ENCODE assay signal across 9 cellular contexts in the genomic region with DNA sequence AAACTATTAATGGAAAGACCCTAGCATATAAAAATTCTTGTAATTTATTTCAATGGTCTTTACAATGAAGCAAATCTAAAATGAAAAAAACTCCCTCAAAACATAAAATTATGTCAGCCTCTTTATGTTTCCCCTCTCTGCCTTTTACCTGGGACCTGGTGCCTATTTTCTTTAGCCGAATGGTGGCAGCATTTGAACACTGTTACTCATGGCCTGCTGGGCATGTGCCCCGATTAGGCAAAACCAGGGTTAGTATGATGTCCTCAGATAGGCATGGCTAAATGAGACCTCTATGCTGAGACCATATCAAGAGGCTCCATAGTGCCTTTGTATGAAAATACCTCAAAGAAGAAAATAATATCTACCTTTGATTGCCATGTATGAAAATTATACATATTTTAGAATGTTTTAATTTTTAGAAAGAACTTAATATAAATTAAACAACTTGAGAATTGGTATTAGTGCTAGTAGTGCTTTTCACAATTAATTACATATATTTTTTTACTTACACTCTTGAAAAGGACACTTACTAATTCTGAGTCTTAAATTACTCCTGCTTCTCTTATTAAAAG. TPM values are rescaled to one million over a fixed set of nuclear protein-coding genes. Genes with fewer than 3 reads are reported as not detected.
DNase-seq lines count a peak whose midpoint lies in the region; ATAC-seq and TF ChIP-seq lines count a peak whose summit lies in the region.
"Had no signal": no experiment of that assay in that cellular context is flagged by ENCODE, and none has a peak within 500 bp of the region (broad histone marks: within the 10 kb centered on the region; RNA-seq: fewer than 3 reads in every experiment).

No MANE protein-coding gene starts in this region.

- DNase-seq in activated T-cell treated with anti-CD3 and anti-CD28 coated beads, Interleukin-2, amount 50 U/mL, for 72 hours, result peak; percentile 12 to 21
- DNase-seq in activated T-cell treated with anti-CD3 and anti-CD28 coated beads, Interleukin-2, amount 50 U/mL, for 48 hours, result no peak
- peak; percentile 30 for DNase-seq in NCI-H2107 treated with DMSO at 0.1 percent for 48 hours (lab: John Stamatoyannopoulos, UW; ENCODE audit: unreplicated experiment)
- DNase-seq in activated naive CD8-positive, alpha-beta T cell treated with anti-CD3 and anti-CD28 coated beads, Interleukin-2, amount 10 ng/mL, durations not matched to agents 7 days and 5 days, result no peak
- peak; percentile 38 for DNase-seq in medulla oblongata (ENCODE audit: extremely low spot score)
- DNase-seq in activated T-cell treated with anti-CD3 and anti-CD28 coated beads, Interleukin-2, amount 50 U/mL, for 1 hour, result no peak
- DNase-seq in effector memory CD8-positive, alpha-beta T cell, result no peak

- no peaks in the 10 kb centered on the region for H3K4me1 Mint-ChIP-seq in activated T-cell treated with anti-CD3 and anti-CD28 coated beads, Interleukin-2, amount 50 U/mL, for 72 hours (ENCODE audit: low read depth)
- no peaks in the 10 kb centered on the region for H3K4me1 Mint-ChIP-seq in activated naive CD8-positive, alpha-beta T cell treated with anti-CD3 and anti-CD28 coated beads, Interleukin-2, amount 10 ng/mL, durations not matched to agents 7 days and 5 days
- no peaks in the 10 kb centered on the region for H3K4me1 Mint-ChIP-seq in effector memory CD8-positive, alpha-beta T cell (ENCODE audit: low read depth in 2 of 2)

- POLR2A ChIA-PET in HEK293 (lab: Yijun Ruan, JAX), result no interaction called here
- POLR2A ChIA-PET in activated naive CD8-positive, alpha-beta T cell treated with anti-CD3 and anti-CD28 coated beads, Interleukin-2, amount 10 ng/mL, durations not matched to agents 7 days and 5 days (lab: Charles Lee), result no interaction called here

- no peak overlapping the region for H3K4me3 Mint-ChIP-seq in activated T-cell treated with anti-CD3 and anti-CD28 coated beads, Interleukin-2, amount 50 U/mL, for 72 hours
- no peak overlapping the region for H3K4me3 Mint-ChIP-seq in activated naive CD8-positive, alpha-beta T cell treated with anti-CD3 and anti-CD28 coated beads, Interleukin-2, amount 10 ng/mL, durations not matched to agents 7 days and 5 days
- no peak overlapping the region for H3K4me3 Mint-ChIP-seq in effector memory CD8-positive, alpha-beta T cell
- H3K4me3 Mint-ChIP-seq: activated naive CD8-positive, alpha-beta T cell had no signal

- H3K4me1 ChIP-seq in HEK293 (ENCODE audit: control insufficient read depth, insufficient read depth, low read length), result no peaks in the 10 kb centered on the region

- CTCF ChIA-PET in HEK293 (lab: Yijun Ruan, JAX), result interaction anchor here (0.7 to 2.1 kb wide), 9 partner anchors 11 to 135 kb away, joined by 3 to 19 read pairs (median 4); no protein-coding TSS in a partner anchor

- no peak overlapping the region for H3K27ac Mint-ChIP-seq in activated T-cell treated with anti-CD3 and anti-CD28 coated beads, Interleukin-2, amount 50 U/mL, for 72 hours
- H3K27ac Mint-ChIP-seq in activated naive CD8-positive, alpha-beta T cell treated with anti-CD3 and anti-CD28 coated beads, Interleukin-2, amount 10 ng/mL, durations not matched to agents 7 days and 5 days, result no peak overlapping the region
- no peak overlapping the region for H3K27ac Mint-ChIP-seq in effector memory CD8-positive, alpha-beta T cell
- H3K27ac Mint-ChIP-seq: activated naive CD8-positive, alpha-beta T cell had no signal

- ATAC-seq in activated T-cell treated with anti-CD3 and anti-CD28 coated beads, Interleukin-2, amount 50 U/mL, for 72 hours (replicated peaks in 1 of 2), result peak; percentile 49 to 59
- peak; percentile 52 for ATAC-seq in activated naive CD8-positive, alpha-beta T cell treated with anti-CD3 and anti-CD28 coated beads, Interleukin-2, amount 10 ng/mL, durations not matched to agents 7 days and 5 days (ENCODE audit: low read depth)
- no peak for ATAC-seq in effector memory CD8-positive, alpha-beta T cell (replicated peaks)

- H3K27ac ChIP-seq in HEK293 (ENCODE audit: extremely low read depth, low read depth, low read length), result no peak overlapping the region

- no peaks in the 10 kb centered on the region for H3K36me3 Mint-ChIP-seq in activated T-cell treated with anti-CD3 and anti-CD28 coated beads, Interleukin-2, amount 50 U/mL, for 72 hours (ENCODE audit: insufficient read depth in 2 of 2)
- no peaks in the 10 kb centered on the region for H3K36me3 Mint-ChIP-seq in activated naive CD8-positive, alpha-beta T cell treated with anti-CD3 and anti-CD28 coated beads, Interleukin-2, amount 10 ng/mL, durations not matched to agents 7 days and 5 days
- H3K36me3 Mint-ChIP-seq in effector memory CD8-positive, alpha-beta T cell (ENCODE audit: insufficient read depth), result no peaks in the 10 kb centered on the region
- H3K36me3 Mint-ChIP-seq: activated naive CD8-positive, alpha-beta T cell had no signal

- no peak overlapping the region for H3K4me3 ChIP-seq in HEK293 (ENCODE audit: low read depth, low read length)

- H3K9me3 Mint-ChIP-seq in activated T-cell treated with anti-CD3 and anti-CD28 coated beads, Interleukin-2, amount 50 U/mL, for 72 hours, result no peaks in the 10 kb centered on the region
- no peaks in the 10 kb centered on the region for H3K9me3 Mint-ChIP-seq in activated naive CD8-positive, alpha-beta T cell treated with anti-CD3 and anti-CD28 coated beads, Interleukin-2, amount 10 ng/mL, durations not matched to agents 7 days and 5 days
- H3K9me3 Mint-ChIP-seq in effector memory CD8-positive, alpha-beta T cell, result no peaks in the 10 kb centered on the region

- H3K27me3 Mint-ChIP-seq in activated T-cell treated with anti-CD3 and anti-CD28 coated beads, Interleukin-2, amount 50 U/mL, for 72 hours (ENCODE audit: low read depth), result peaks cover 24% of the 10 kb centered on the region
- H3K27me3 Mint-ChIP-seq in activated naive CD8-positive, alpha-beta T cell treated with anti-CD3 and anti-CD28 coated beads, Interleukin-2, amount 10 ng/mL, durations not matched to agents 7 days and 5 days, result peaks cover 8% of the 10 kb centered on the region
- H3K27me3 Mint-ChIP-seq in effector memory CD8-positive, alpha-beta T cell, result peaks cover 26 to 54% of the 10 kb centered on the region in 2 donors

- no peaks in the 10 kb centered on the region for H3K9me3 ChIP-seq in HEK293 (ENCODE audit: control insufficient read depth, insufficient read depth, low read depth, low read length)

- no peaks in the 10 kb centered on the region for H3K36me3 ChIP-seq in HEK293 (ENCODE audit: control insufficient read depth in 2 of 2, insufficient read depth in 1 of 2, low read length in 2 of 2)

- TF ChIP-seq CTCF in HEK293 (tag by site-specific recombination; IDR thresholded peaks at IDR 0.05), result peak; percentile 29; the same call in 1 of the 2 replicates

TF ChIP-seq in HEK293, 187 proteins besides CTCF, POLR2A, EP300 and RAD21:
- TF ChIP-seq ZNF660 (tag by site-specific recombination; IDR thresholded peaks at IDR 0.05) (peak; percentile 50; the same call in 1 of the 2 replicates), ZEB2 (tag by site-specific recombination; IDR thresholded peaks at IDR 0.05) (no peak), ZNF654 (tag by site-specific recombination; IDR thresholded peaks at IDR 0.05; ENCODE audit: low read depth) (peak; percentile 82), ZNF830 (tag by site-specific recombination; IDR thresholded peaks at IDR 0.05; ENCODE audit: low read depth) (no peak)

RNA-seq across cellular contexts. Expression of a gene that starts 22.5 kb away (rescaled TPM):
- total RNA-seq in activated T-cell treated with anti-CD3 and anti-CD28 coated beads, Interleukin-2, amount 50 U/mL, for 72 hours, result not detected
- total RNA-seq in activated naive CD8-positive, alpha-beta T cell treated with anti-CD3 and anti-CD28 coated beads, Interleukin-2, amount 10 ng/mL, durations not matched to agents 7 days and 5 days, result not detected

Comparison
In these comparisons a context has a peak if more than half of its experiments do, and no peak if none do; other contexts are left out.
1. DNase-seq: peak in activated T-cell treated with anti-CD3 and anti-CD28 coated beads, Interleukin-2, amount 50 U/mL, for 72 hours (2 of 2), NCI-H2107 treated with DMSO at 0.1 percent for 48 hours (single experiment) and medulla oblongata (single experiment); none in activated T-cell treated with anti-CD3 and anti-CD28 coated beads, Interleukin-2, amount 50 U/mL, for 48 hours (0 of 2), activated naive CD8-positive, alpha-beta T cell treated with anti-CD3 and anti-CD28 coated beads, Interleukin-2, amount 10 ng/mL, durations not matched to agents 7 days and 5 days (single experiment), activated T-cell treated with anti-CD3 and anti-CD28 coated beads, Interleukin-2, amount 50 U/mL, for 1 hour (single experiment) and effector memory CD8-positive, alpha-beta T cell (0 of 3).